Comparison of ENCODE assay signal across 15 cellular contexts in the genomic region with DNA sequence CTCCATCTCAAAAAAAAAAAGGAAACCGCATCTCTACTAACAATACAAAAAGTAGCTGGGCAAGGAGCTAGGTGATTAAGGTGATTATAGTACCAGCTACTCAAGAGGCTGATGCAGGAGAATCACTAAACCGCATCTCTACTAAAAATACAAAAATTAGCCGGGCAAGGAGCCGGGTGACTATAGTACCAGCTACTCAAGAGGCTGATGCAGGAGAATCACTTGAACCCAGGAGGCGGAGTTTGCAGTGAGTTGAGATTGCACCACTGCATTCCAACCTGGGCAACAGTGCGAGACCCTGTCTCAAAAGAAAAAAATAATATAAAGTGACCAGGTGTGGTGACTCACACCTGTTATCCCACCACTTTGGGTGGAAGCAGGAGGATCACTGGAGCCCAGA. TPM values are rescaled to one million over a fixed set of nuclear protein-coding genes. Genes with fewer than 3 reads are reported as not detected.
"Had no signal": no experiment of that assay in that cellular context is flagged by ENCODE, and none has a peak within 500 bp of the region (broad histone marks: within the 10 kb centered on the region; RNA-seq: fewer than 3 reads in every experiment).

No MANE protein-coding gene starts in this region.

RNA-seq across cellular contexts. Expression of a gene that starts 5.6 kb away (rescaled TPM):
- total RNA-seq: activated B cell treated with CpG ODN at 0.5 μM for 24 hours; activated CD4-positive, alpha-beta memory T cell treated with anti-CD3 and anti-CD28 coated beads for 36 hours; activated CD4-positive, alpha-beta memory T cell treated with anti-CD3 and anti-CD28 coated beads, Interleukin-2, amount 10 ng/mL, durations not matched to agents 7 days and 5 days; activated CD4-positive, alpha-beta T cell treated with anti-CD3 and anti-CD28 coated beads for 36 hours; activated CD4-positive, alpha-beta T cell treated with anti-CD3 and anti-CD28 coated beads, Interleukin-2, amount 10 ng/mL, durations not matched to agents 24 days and 14 days; activated CD4-positive, alpha-beta T cell treated with anti-CD3 and anti-CD28 coated beads, Interleukin-2, amount 10 ng/mL, durations not matched to agents 7 days and 5 days; activated CD8-positive, alpha-beta memory T cell treated with anti-CD3 and anti-CD28 coated beads for 36 hours; activated CD8-positive, alpha-beta memory T cell treated with anti-CD3 and anti-CD28 coated beads, Interleukin-2, amount 10 ng/mL, durations not matched to agents 7 days and 5 days; activated CD8-positive, alpha-beta T cell treated with anti-CD3 and anti-CD28 coated beads for 36 hours; activated CD8-positive, alpha-beta T cell treated with anti-CD3 and anti-CD28 coated beads, Interleukin-2, amount 10 ng/mL, durations not matched to agents 7 days and 5 days; T-cell; T-helper 1 cell treated with Interleukin-12 subunit alpha and Interleukin-12 subunit beta and Interleukin-4 antibody, amounts not matched to agents 30 ng/mL and 1 ng/mL, for 36 hours; T-helper 17 cell; T-helper 2 cell treated with Interferon-gamma antibody and Interleukin-4, amounts not matched to agents 100 ng/mL and 5 ng/mL, for 36 hours; WTC11 had no signal
